Comparison of ENCODE assay signal across 15 cellular contexts in genomic region chr14:52834440-52834842, GRCh38. TPM values are rescaled to one million over a fixed set of nuclear protein-coding genes. Genes with fewer than 3 reads are reported as not detected.
A peak's percentile ranks its signal among the peaks of the same experiment; 100 is the strongest.
DNase-seq lines count a peak whose midpoint lies in the region; ATAC-seq, FAIRE-seq and TF ChIP-seq lines count a peak whose summit lies in the region.
"Had no signal": no experiment of that assay in that cellular context is flagged by ENCODE, and none has a peak within 500 bp of the region (broad histone marks: within the 10 kb centered on the region; RNA-seq: fewer than 3 reads in every experiment).

No MANE protein-coding gene starts in this region.

- no peaks in the 10 kb centered on the region for H3K36me3 ChIP-seq in breast epithelium
- H3K36me3 ChIP-seq: heart right ventricle, SJCRH30 had no signal

- no peak for TF ChIP-seq CTCF in MCF 10A (IDR thresholded peaks at IDR 0.05; ENCODE audit: unreplicated experiment)
- no peak for TF ChIP-seq CTCF in breast epithelium (IDR thresholded peaks at IDR 0.05)
- no peak for TF ChIP-seq CTCF in fibroblast of pulmonary artery (IDR thresholded peaks at IDR 0.05; ENCODE audit: low read length, missing control alignments)

- no peaks in the 10 kb centered on the region for H3K4me1 ChIP-seq in breast epithelium
- H3K4me1 ChIP-seq: heart right ventricle had no signal

- intact Hi-C loops in MCF 10A (cut with micrococcal nuclease) (loop anchor here (1.0 kb wide), 1 partner anchor 117 kb away; the partner anchor contains the start of gene FERMT2), breast epithelium (cut with DNase I; ENCODE audit: low total_unique reads) (loop anchor here (10.0 kb wide), 1 partner anchor 120 kb away; the partner anchor contains the start of gene FERMT2), head of caudate nucleus (cut with DNase I) (no loop called here)

- H3K4me3 ChIP-seq in breast epithelium (no peak overlapping the region), fibroblast of pulmonary artery (replicated peaks; ENCODE audit: low read depth, low read length) (no peak overlapping the region)
- H3K4me3 ChIP-seq: heart right ventricle, SJCRH30 had no signal

- no TSS peak for BruUV-seq in MCF 10A (replicated peaks; lab: Mats Ljungman, UMichigan)

- no peaks in the 10 kb centered on the region for H3K27me3 Mint-ChIP-seq in MCF 10A (ENCODE audit: insufficient read depth, unreplicated experiment)
- H3K27me3 Mint-ChIP-seq: activated CD4-positive, alpha-beta memory T cell treated with anti-CD3 and anti-CD28 coated beads, Interleukin-2, amount 10 ng/mL, durations not matched to agents 7 days and 5 days; stimulated activated naive CD8-positive, alpha-beta T cell treated with anti-CD3 and anti-CD28 coated beads, Interleukin-15, Interleukin-2, amounts not matched to agents 100 ng/mL and 50 ng/mL, for 24 hours had no signal

- no peaks in the 10 kb centered on the region for H3K27me3 ChIP-seq in breast epithelium
- H3K27me3 ChIP-seq: heart right ventricle, SJCRH30 had no signal

- no peaks in the 10 kb centered on the region for H3K36me3 Mint-ChIP-seq in MCF 10A (ENCODE audit: insufficient read depth, unreplicated experiment)

- no peaks in the 10 kb centered on the region for H3K9me3 ChIP-seq in breast epithelium
- H3K9me3 ChIP-seq: heart right ventricle, SJCRH30 had no signal

- ATAC-seq in GM18873 (IDR thresholded peaks at IDR 0.05; ENCODE audit: low FRiP score, unreplicated experiment) = no peak
- ATAC-seq: heart right ventricle had no signal

- DNase-seq in MCF 10A (ENCODE audit: unreplicated experiment) = peak; percentile 75
- no peak for DNase-seq in breast epithelium (ENCODE audit: low spot score in 2 of 2)
- DNase-seq in SK-N-DZ (ENCODE audit: low spot score) = peak; percentile 16
- peak; percentile 81 for DNase-seq in fibroblast of pulmonary artery (ENCODE audit: low read depth)
- peak; percentile 56 for DNase-seq in urothelium cell line (ENCODE audit: low spot score)
- no peak for DNase-seq in stimulated activated CD4-positive, alpha-beta T cell treated with anti-CD3 and anti-CD28 coated beads, Interleukin-4, amount 100 ng/mL, for 1 hour
- DNase-seq in head of caudate nucleus = no peak
- DNase-seq: activated CD4-positive, alpha-beta memory T cell treated with anti-CD3 and anti-CD28 coated beads, Interleukin-2, amount 10 ng/mL, durations not matched to agents 7 days and 5 days; C1 segment of cervical spinal cord; heart right ventricle; NCI-H1694 treated with DMSO at 0.1 percent for 48 hours; stimulated activated CD4-positive, alpha-beta T cell treated with anti-CD3 and anti-CD28 coated beads, Interleukin-12 subunit alpha, Interleukin-12 subunit beta, amount 100 ng/mL, for 4 hours had no signal

- TF ChIP-seq POLR2A in breast epithelium (IDR thresholded peaks at IDR 0.05) = no peak

- H3K27ac ChIP-seq in breast epithelium = no peak overlapping the region
- H3K27ac ChIP-seq: heart right ventricle had no signal

- no peak overlapping the region for H3K4me3 Mint-ChIP-seq in MCF 10A (ENCODE audit: unreplicated experiment)
- H3K4me3 Mint-ChIP-seq: activated CD4-positive, alpha-beta memory T cell treated with anti-CD3 and anti-CD28 coated beads, Interleukin-2, amount 10 ng/mL, durations not matched to agents 7 days and 5 days; stimulated activated naive CD8-positive, alpha-beta T cell treated with anti-CD3 and anti-CD28 coated beads, Interleukin-15, Interleukin-2, amounts not matched to agents 100 ng/mL and 50 ng/mL, for 24 hours had no signal

- H3K4me1 Mint-ChIP-seq in MCF 10A (ENCODE audit: insufficient read depth, unreplicated experiment) = peaks cover 23% of the 10 kb centered on the region
- H3K4me1 Mint-ChIP-seq: activated CD4-positive, alpha-beta memory T cell treated with anti-CD3 and anti-CD28 coated beads, Interleukin-2, amount 10 ng/mL, durations not matched to agents 7 days and 5 days had no signal

- peak; percentile 74 for FAIRE-seq in urothelium cell line (lab: Jason Lieb, UNC)

- POLR2A ChIA-PET in MCF 10A (lab: Yijun Ruan, JAX) = interaction anchor here (0.8 to 3.0 kb wide), 7 partner anchors 9 to 118 kb away, joined by 3 to 6 read pairs (median 4); partner anchors contain the start of gene FERMT2

- CTCF ChIA-PET in MCF 10A (lab: Yijun Ruan, JAX) = interaction anchor here (0.6 to 1.1 kb wide), 4 partner anchors 22 to 117 kb away, joined by 3 to 4 read pairs (median 3); no protein-coding TSS in a partner anchor

- H3K27ac Mint-ChIP-seq in MCF 10A (ENCODE audit: low read depth, unreplicated experiment) = peak overlapping the region; percentile 84
- H3K27ac Mint-ChIP-seq: activated CD4-positive, alpha-beta memory T cell treated with anti-CD3 and anti-CD28 coated beads, Interleukin-2, amount 10 ng/mL, durations not matched to agents 7 days and 5 days; stimulated activated naive CD8-positive, alpha-beta T cell treated with anti-CD3 and anti-CD28 coated beads, Interleukin-15, Interleukin-2, amounts not matched to agents 100 ng/mL and 50 ng/mL, for 24 hours had no signal

- no peaks in the 10 kb centered on the region for H3K9me3 Mint-ChIP-seq in MCF 10A (ENCODE audit: unreplicated experiment)
- H3K9me3 Mint-ChIP-seq: activated CD4-positive, alpha-beta memory T cell treated with anti-CD3 and anti-CD28 coated beads, Interleukin-2, amount 10 ng/mL, durations not matched to agents 7 days and 5 days; stimulated activated naive CD8-positive, alpha-beta T cell treated with anti-CD3 and anti-CD28 coated beads, Interleukin-15, Interleukin-2, amounts not matched to agents 100 ng/mL and 50 ng/mL, for 24 hours had no signal

RNA-seq across cellular contexts. Expression of gene GNPNAT1, which starts 43.0 kb away (rescaled TPM):
- total RNA-seq in MCF 10A (2022) (39.2 and 58.8 TPM in 2 replicates), breast epithelium (10 to 100 TPM; 13.1 to 21.2 (median 18.7) TPM)
- 17.9 and 18.1 TPM in 2 replicates for polyA plus RNA-seq in SK-N-DZ (2014; cell fraction: cytosol; rRNA removed)
- 7.0 and 9.0 TPM in 2 replicates for polyA plus RNA-seq in SK-N-DZ (2014; cell fraction: nucleus; rRNA removed)

Comparison
In these comparisons a context has a peak if more than half of its experiments do, and no peak if none do; other contexts are left out.
1. DNase-seq: peak in MCF 10A (single experiment), SK-N-DZ (single experiment), fibroblast of pulmonary artery (single experiment) and urothelium cell line (single experiment); none in breast epithelium (0 of 2), stimulated activated CD4-positive, alpha-beta T cell treated with anti-CD3 and anti-CD28 coated beads, Interleukin-4, amount 100 ng/mL, for 1 hour (single experiment) and head of caudate nucleus (0 of 42).